ENCODE assay signal across 1 cellular context in genomic region chr19:994516-994915, GRCh38.
TF ChIP-seq lines count a peak whose summit lies in the region.

No MANE protein-coding gene starts in this region.

TF ChIP-seq in K562, 482 proteins besides CTCF, POLR2A, EP300 and RAD21:
- TF ChIP-seq TAF15 (IDR thresholded peaks at IDR 0.05; ENCODE audit: low read depth, low read length) (no peak), CBX1 (IDR thresholded peaks at IDR 0.05; ENCODE audit: low read depth) (no peak), HMGN3 (IDR thresholded peaks at IDR 0.05; ENCODE audit: borderline replicate concordance, extremely low read depth, insufficient read length, low read depth, low read length) (peak; percentile 2), ZNF583 (CRISPR knock-in tag; IDR thresholded peaks at IDR 0.05) (no peak), NFIC (IDR thresholded peaks at IDR 0.05) (no peak), PYGO2 (tag; IDR thresholded peaks at IDR 0.05) (no peak), KAT8 (IDR thresholded peaks at IDR 0.05; ENCODE audit: low read depth) (no peak), NCOR1 (IDR thresholded peaks at IDR 0.05) (no peak), RFX7 (CRISPR knock-in tag; IDR thresholded peaks at IDR 0.05) (no peak), ATF3 (IDR thresholded peaks at IDR 0.05) (no peak), ATF3 (CRISPR knock-in tag; conservative IDR thresholded peaks at IDR 0.05) (no peak), TBL1XR1 (IDR thresholded peaks at IDR 0.05; ENCODE audit: low read length in 2 of 2) (no peak), ZFP36 (IDR thresholded peaks at IDR 0.05; ENCODE audit: low read depth, low read length, partially characterized antibody) (no peak), ZNF696 (CRISPR knock-in tag; conservative IDR thresholded peaks at IDR 0.05) (no peak), POLR2G (IDR thresholded peaks at IDR 0.05; ENCODE audit: low read depth, low read length) (peak; percentile 53; the same call in 1 of the 2 replicates), ZNF165 (CRISPR knock-in tag; IDR thresholded peaks at IDR 0.05; ENCODE audit: borderline replicate concordance) (no peak)
